In genomic region chr10:60916025-60916424, GRCh38 we compare ENCODE assay signal across 17 cellular contexts. TPM values are rescaled to one million over a fixed set of nuclear protein-coding genes. Genes with fewer than 3 reads are reported as not detected.
DNase-seq lines count a peak whose midpoint lies in the region; ATAC-seq and TF ChIP-seq lines count a peak whose summit lies in the region.
"Had no signal": no experiment of that assay in that cellular context is flagged by ENCODE, and none has a peak within 500 bp of the region (broad histone marks: within the 10 kb centered on the region; RNA-seq: fewer than 3 reads in every experiment).

No MANE protein-coding gene starts in this region.

- H4K20me1 ChIP-seq in H9 (ENCODE audit: control insufficient read depth, insufficient read depth, insufficient read length): peaks cover 3% of the 10 kb centered on the region

- H3K4me1 Mint-ChIP-seq in Caco-2 (ENCODE audit: low read depth, unreplicated experiment) (no peaks in the 10 kb centered on the region), H9 (peaks cover 0 to 10% of the 10 kb centered on the region in 2 experiments; a peak in 2 of 4 replicates)
- H3K4me1 Mint-ChIP-seq in activated CD8-positive, alpha-beta T cell treated with anti-CD3 and anti-CD28 coated beads for 36 hours (ENCODE audit: low read depth): peaks cover 3% of the 10 kb centered on the region

- H2BK20ac ChIP-seq in H9 (ENCODE audit: low read depth, low read length, poor library complexity, severe bottlenecking): no peak overlapping the region

- H3K79me1 ChIP-seq in H9 (ENCODE audit: insufficient read depth, low read depth, low read length, poor library complexity, severe bottlenecking) (no peaks in the 10 kb centered on the region), mesendoderm (ENCODE audit: low read length) (no peaks in the 10 kb centered on the region)

- no peaks in the 10 kb centered on the region for H3K36me3 Mint-ChIP-seq in Caco-2 (ENCODE audit: insufficient read depth, unreplicated experiment)
- peaks cover 0 to 7% (median 0%) of the 10 kb centered on the region in 3 experiments; a peak in 4 of 7 replicates for H3K36me3 Mint-ChIP-seq in H9 (ENCODE audit: insufficient read depth in 1 of 3, low read depth in 3 of 3)
- no peaks in the 10 kb centered on the region for H3K36me3 Mint-ChIP-seq in activated CD8-positive, alpha-beta T cell treated with anti-CD3 and anti-CD28 coated beads for 36 hours (ENCODE audit: low read depth)
- H3K36me3 Mint-ChIP-seq: naive thymus-derived CD8-positive, alpha-beta T cell had no signal

- no peak overlapping the region for H4K91ac ChIP-seq in H9 (ENCODE audit: insufficient read length, low read depth, low read length)

- WGBS in H9 (ENCODE audit: extremely low coverage, insufficient read length, low lambda C conversion rate): no CpG with 5 or more reads among the region's 4 CpGs
- no CpG with 5 or more reads among the region's 4 CpGs for WGBS in mesendoderm (ENCODE audit: extremely low coverage, insufficient coverage, low lambda C conversion rate)

- H2BK120ac ChIP-seq in H9 (ENCODE audit: low read depth, low read length, poor library complexity, severe bottlenecking) (no peak overlapping the region), mesendoderm (ENCODE audit: low read depth, low read length) (no peak overlapping the region)

- no peak overlapping the region for H3K27ac Mint-ChIP-seq in Caco-2 (ENCODE audit: unreplicated experiment)
- no peak overlapping the region for H3K27ac Mint-ChIP-seq in H9
- H3K27ac Mint-ChIP-seq in activated CD8-positive, alpha-beta T cell treated with anti-CD3 and anti-CD28 coated beads for 36 hours: no peak overlapping the region
- H3K27ac Mint-ChIP-seq: naive thymus-derived CD8-positive, alpha-beta T cell had no signal

- H3K36me3 ChIP-seq in Caco-2 (ENCODE audit: control insufficient read depth, insufficient read depth, low read length) (no peaks in the 10 kb centered on the region), breast epithelium (no peaks in the 10 kb centered on the region), mesendoderm (ENCODE audit: control insufficient read depth, insufficient read depth, low read length) (no peaks in the 10 kb centered on the region)

- H3K27me3 Mint-ChIP-seq in Caco-2 (ENCODE audit: insufficient read depth, unreplicated experiment) (no peaks in the 10 kb centered on the region), H9 (ENCODE audit: low read depth) (no peaks in the 10 kb centered on the region)
- H3K27me3 Mint-ChIP-seq in activated CD8-positive, alpha-beta T cell treated with anti-CD3 and anti-CD28 coated beads for 36 hours: peaks cover 1% of the 10 kb centered on the region

- H3K4me1 ChIP-seq in Caco-2: no peaks in the 10 kb centered on the region
- no peaks in the 10 kb centered on the region for H3K4me1 ChIP-seq in H9 (ENCODE audit: insufficient read depth, low read length)
- no peaks in the 10 kb centered on the region for H3K4me1 ChIP-seq in breast epithelium
- no peaks in the 10 kb centered on the region for H3K4me1 ChIP-seq in mesendoderm (ENCODE audit: control insufficient read depth, low read depth, low read length)

- H3K23me2 ChIP-seq in H9 (ENCODE audit: insufficient read length, low read depth, low read length, poor library complexity, severe bottlenecking): no peaks in the 10 kb centered on the region

- H3K27me3 ChIP-seq in Caco-2 (replicated peaks; ENCODE audit: control insufficient read depth, insufficient read depth, low read length): no peaks in the 10 kb centered on the region
- H3K27me3 ChIP-seq in H9 (ENCODE audit: insufficient read depth, low read length): no peaks in the 10 kb centered on the region
- H3K27me3 ChIP-seq in breast epithelium: no peaks in the 10 kb centered on the region
- H3K27me3 ChIP-seq in mesendoderm (ENCODE audit: insufficient read depth, low read length, poor library complexity): no peaks in the 10 kb centered on the region
- H3K27me3 ChIP-seq: stomach had no signal

- no peak overlapping the region for H3K18ac ChIP-seq in H9 (ENCODE audit: insufficient read length, low read depth, low read length)
- H3K18ac ChIP-seq in mesendoderm (ENCODE audit: low read length): no peak overlapping the region

- intact Hi-C loops in Caco-2 (cut with micrococcal nuclease; ENCODE audit: unreplicated experiment) (no loop called here), breast epithelium (cut with DNase I; ENCODE audit: low total_unique reads) (no loop called here)
- intact Hi-C loops in activated CD8-positive, alpha-beta T cell treated with anti-CD3 and anti-CD28 coated beads for 36 hours (cut with micrococcal nuclease): no loop called here

- H2BK15ac ChIP-seq in H9 (ENCODE audit: low read depth, low read length) (no peak overlapping the region), mesendoderm (replicated peaks; ENCODE audit: low read depth) (no peak overlapping the region)

- no peak for TF ChIP-seq POLR2A in breast epithelium (IDR thresholded peaks at IDR 0.05)

- no peak overlapping the region for H3K4me3 ChIP-seq in Caco-2 (ENCODE audit: low read depth, low read length)
- no peak overlapping the region for H3K4me3 ChIP-seq in breast epithelium
- no peak overlapping the region for H3K4me3 ChIP-seq in mesendoderm (ENCODE audit: low read length)
- H3K4me3 ChIP-seq: stomach had no signal

- H2AFZ ChIP-seq in H9 (ENCODE audit: low read length): no peak overlapping the region

- H3K4ac ChIP-seq in H9 (ENCODE audit: low read depth, low read length): no peak overlapping the region
- H3K4ac ChIP-seq in mesendoderm (ENCODE audit: low read depth, low read length): no peak overlapping the region

- H3K9me3 Mint-ChIP-seq in Caco-2 (ENCODE audit: unreplicated experiment): no peaks in the 10 kb centered on the region
- H3K9me3 Mint-ChIP-seq in H9: no peaks in the 10 kb centered on the region
- H3K9me3 Mint-ChIP-seq in activated CD8-positive, alpha-beta T cell treated with anti-CD3 and anti-CD28 coated beads for 36 hours: peaks cover 2% of the 10 kb centered on the region

- no peak overlapping the region for H2BK12ac ChIP-seq in H9 (ENCODE audit: insufficient read length, low read depth, low read length)

- peak overlapping the region; percentile 71 for H3K56ac ChIP-seq in H9 (ENCODE audit: insufficient read length, low read depth, low read length)
- no peak overlapping the region for H3K56ac ChIP-seq in mesendoderm (ENCODE audit: low read length)

- DNase-seq in Caco-2 (peak in 1 of 2 experiments; percentile 47), H9 (peak; percentile 43), breast epithelium (ENCODE audit: low spot score in 2 of 2) (no peak), mesendoderm (peak; percentile 62), UCSD-AML1 (lab: John Stamatoyannopoulos, UW; ENCODE audit: unreplicated experiment) (no peak), AML-193 (lab: John Stamatoyannopoulos, UW) (no peak)
- DNase-seq in activated CD8-positive, alpha-beta T cell treated with anti-CD3 and anti-CD28 coated beads for 36 hours: no peak
- DNase-seq: activated T-cell treated with anti-CD3 and anti-CD28 coated beads, Interleukin-2, amount 50 U/mL, for 4 hours; anterior cingulate cortex; C1 segment of cervical spinal cord; KG1; naive thymus-derived CD8-positive, alpha-beta T cell; NCI-H2029; SK-N-SH; stomach had no signal

- H3K9me3 ChIP-seq in Caco-2: no peaks in the 10 kb centered on the region
- no peaks in the 10 kb centered on the region for H3K9me3 ChIP-seq in H9 (ENCODE audit: control insufficient read depth, low read depth, low read length)
- H3K9me3 ChIP-seq in breast epithelium: no peaks in the 10 kb centered on the region
- H3K9me3 ChIP-seq: SK-N-SH, stomach had no signal

- TF ChIP-seq CTCF in Caco-2 (IDR thresholded peaks at IDR 0.05; ENCODE audit: insufficient read depth in 1 of 2, low read depth in 1 of 2, low read length in 1 of 2, severe bottlenecking in 1 of 2, unreplicated experiment in 1 of 2) (peak; percentile 59 to 67), H9 (conservative IDR thresholded peaks at IDR 0.05) (peak; percentile 58), breast epithelium (IDR thresholded peaks at IDR 0.05) (no peak)
- TF ChIP-seq CTCF in activated CD8-positive, alpha-beta T cell treated with anti-CD3 and anti-CD28 coated beads for 36 hours (IDR thresholded peaks at IDR 0.05): no peak

- no peak overlapping the region for H3T11ph ChIP-seq in H9 (ENCODE audit: low read length)

- no peak overlapping the region for H3K4me2 ChIP-seq in H9 (ENCODE audit: insufficient read depth, insufficient read length, low read length)
- no peak overlapping the region for H3K4me2 ChIP-seq in mesendoderm (ENCODE audit: low read length)
- H3K4me2 ChIP-seq: SK-N-SH had no signal

- POLR2A ChIA-PET in Caco-2 (lab: Charles Lee): no interaction called here
- POLR2A ChIA-PET in activated CD8-positive, alpha-beta T cell treated with anti-CD3 and anti-CD28 coated beads for 36 hours (lab: Charles Lee): no interaction called here

- H3K79me2 ChIP-seq in H9 (ENCODE audit: insufficient read depth, low read length) (no peaks in the 10 kb centered on the region), mesendoderm (ENCODE audit: control insufficient read depth, insufficient read depth, low read length) (no peaks in the 10 kb centered on the region)

- no peak overlapping the region for H2AK5ac ChIP-seq in H9 (ENCODE audit: insufficient read length, low read length)
- H2AK5ac ChIP-seq in mesendoderm (ENCODE audit: low read length): no peak overlapping the region

- no peak overlapping the region for H3K14ac ChIP-seq in H9 (ENCODE audit: insufficient read depth, low read length)

- H2BK5ac ChIP-seq in H9 (ENCODE audit: insufficient read length, low read length) (no peak overlapping the region), mesendoderm (ENCODE audit: low read length) (no peak overlapping the region)

- H3K4me3 Mint-ChIP-seq in Caco-2 (ENCODE audit: unreplicated experiment) (no peak overlapping the region), H9 (no peak overlapping the region)
- no peak overlapping the region for H3K4me3 Mint-ChIP-seq in activated CD8-positive, alpha-beta T cell treated with anti-CD3 and anti-CD28 coated beads for 36 hours
- H3K4me3 Mint-ChIP-seq: activated T-cell treated with anti-CD3 and anti-CD28 coated beads, Interleukin-2, amount 50 U/mL, for 4 hours; naive thymus-derived CD8-positive, alpha-beta T cell had no signal

- no peak for ATAC-seq in activated CD8-positive, alpha-beta T cell treated with anti-CD3 and anti-CD28 coated beads for 36 hours
- no peak for ATAC-seq in GM21723 (IDR thresholded peaks at IDR 0.05; ENCODE audit: unreplicated experiment)
- ATAC-seq: activated CD4-positive, CD25-positive, alpha-beta regulatory T cell treated with anti-CD3 and anti-CD28 coated beads, Interleukin-2, amount 50 U/mL, for 24 hours; activated T-cell treated with anti-CD3 and anti-CD28 coated beads, Interleukin-2, amount 50 U/mL, for 4 hours; naive thymus-derived CD8-positive, alpha-beta T cell had no signal

- H3K9ac ChIP-seq in H9 (ENCODE audit: extremely low read depth, insufficient read length, low read length): no peak overlapping the region
- no peak overlapping the region for H3K9ac ChIP-seq in mesendoderm (ENCODE audit: low read length)
- H3K9ac ChIP-seq: SK-N-SH had no signal

- no peak overlapping the region for H4K8ac ChIP-seq in H9 (replicated peaks; ENCODE audit: insufficient read length, low read depth, low read length)
- no peak overlapping the region for H4K8ac ChIP-seq in mesendoderm (ENCODE audit: low read depth, low read length)

- H3K23ac ChIP-seq in H9 (ENCODE audit: insufficient read length, low read depth, low read length) (no peak overlapping the region), mesendoderm (ENCODE audit: low read length) (no peak overlapping the region)

- H4K5ac ChIP-seq in H9 (ENCODE audit: insufficient read length, low read depth, low read length): no peak overlapping the region
- H4K5ac ChIP-seq in mesendoderm (ENCODE audit: low read length): no peak overlapping the region

- H3K27ac ChIP-seq in H9 (ENCODE audit: insufficient read length, low read depth, low read length) (no peak overlapping the region), breast epithelium (peak overlapping the region; percentile 11 to 35), mesendoderm (ENCODE audit: low read depth, low read length) (no peak overlapping the region)

- BruUV-seq in Caco-2 (replicated peaks; lab: Mats Ljungman, UMichigan): no TSS peak

- CTCF ChIA-PET in Caco-2 (lab: Charles Lee): interaction anchor here (0.6 kb wide), 1 partner anchor 92 kb away, joined by 3 read pairs; no protein-coding TSS in a partner anchor
- CTCF ChIA-PET in activated CD8-positive, alpha-beta T cell treated with anti-CD3 and anti-CD28 coated beads for 36 hours (lab: Charles Lee): no interaction called here

RNA-seq across cellular contexts. Expression of gene RHOBTB1, which starts 28.0 kb away (rescaled TPM):
- total RNA-seq in Caco-2 (2022) (18.3 and 19.9 TPM in 2 replicates), H9 (2021) (2.5 and 2.9 TPM in 2 replicates), breast epithelium (10 to 100 TPM; 11.4 to 14.6 (median 13.4) TPM)
- 6.9 TPM for polyA plus RNA-seq in mesendoderm (2013, experiment 1 of 2)
- 7.3 TPM for polyA plus RNA-seq in mesendoderm (2013, experiment 2 of 2)
- under 1 TPM; 0.09 to 0.74 TPM for total RNA-seq in activated CD8-positive, alpha-beta T cell treated with anti-CD3 and anti-CD28 coated beads for 36 hours
- polyA plus RNA-seq: naive thymus-derived CD8-positive, alpha-beta T cell had no signal

Comparison
In these comparisons a context has a peak if more than half of its experiments do, and no peak if none do; other contexts are left out.
1. DNase-seq: peak in H9 (single experiment) and mesendoderm (single experiment); none in breast epithelium (0 of 2), UCSD-AML1 (single experiment), activated CD8-positive, alpha-beta T cell treated with anti-CD3 and anti-CD28 coated beads for 36 hours (single experiment) and AML-193 (0 of 2).
2. CTCF ChIP-seq: peak in Caco-2 (2 of 2) and H9 (single experiment); none in breast epithelium (0 of 3) and activated CD8-positive, alpha-beta T cell treated with anti-CD3 and anti-CD28 coated beads for 36 hours (single experiment).
3. H3K27ac ChIP-seq: peak in breast epithelium (2 of 2); none in H9 (single experiment) and mesendoderm (single experiment).